21 cellular contexts compared by ENCODE assay signal in genomic region chr11:62716206-62716605, GRCh38. TPM values are rescaled to one million over a fixed set of nuclear protein-coding genes. Genes with fewer than 3 reads are reported as not detected.
DNase-seq lines count a peak whose midpoint lies in the region; TF ChIP-seq lines count a peak whose summit lies in the region.
"Had no signal": no experiment of that assay in that cellular context is flagged by ENCODE, and none has a peak within 500 bp of the region (broad histone marks: within the 10 kb centered on the region; RNA-seq: fewer than 3 reads in every experiment).

No MANE protein-coding gene starts in this region.

- no peak overlapping the region for H3K9ac ChIP-seq in subcutaneous abdominal adipose tissue (ENCODE audit: low read length in 5 of 5)

- TF ChIP-seq CTCF in tibial nerve (IDR thresholded peaks at IDR 0.05), result no peak

- no peak overlapping the region for H3K4me3 Mint-ChIP-seq in activated naive CD4-positive, alpha-beta T cell treated with anti-CD3 and anti-CD28 coated beads, Interleukin-2, amount 50 U/mL, for 24 hours
- H3K4me3 Mint-ChIP-seq in IgD-negative memory B cell, result no peak overlapping the region
- no peak overlapping the region for H3K4me3 Mint-ChIP-seq in activated naive CD8-positive, alpha-beta T cell
- H3K4me3 Mint-ChIP-seq: CD4-positive, alpha-beta T cell; effector memory CD8-positive, alpha-beta T cell; naive thymus-derived CD8-positive, alpha-beta T cell had no signal

- H3K9me3 ChIP-seq in subcutaneous abdominal adipose tissue (ENCODE audit: control insufficient read depth in 5 of 5, low read length in 5 of 5) (no peaks in the 10 kb centered on the region), tibial nerve (no peaks in the 10 kb centered on the region)
- H3K9me3 ChIP-seq: body of pancreas, esophagus muscularis mucosa, left ventricle myocardium inferior, ovary had no signal

- peak overlapping the region; percentile 0 for H3K27ac ChIP-seq in subcutaneous abdominal adipose tissue (ENCODE audit: low read depth, low read length)
- H3K27ac ChIP-seq in tibial nerve, result no peak overlapping the region
- H3K27ac ChIP-seq: left ventricle myocardium inferior, ovary had no signal

- peak overlapping the region; percentile 55 for H3K27ac Mint-ChIP-seq in activated naive CD4-positive, alpha-beta T cell treated with anti-CD3 and anti-CD28 coated beads, Interleukin-2, amount 50 U/mL, for 24 hours
- H3K27ac Mint-ChIP-seq in IgD-negative memory B cell, result peak overlapping the region in 2 of 3 donors; percentile 60 to 63
- H3K27ac Mint-ChIP-seq in activated naive CD8-positive, alpha-beta T cell, result peak overlapping the region; percentile 75

- peaks cover 31% of the 10 kb centered on the region for H3K36me3 Mint-ChIP-seq in activated naive CD4-positive, alpha-beta T cell treated with anti-CD3 and anti-CD28 coated beads, Interleukin-2, amount 50 U/mL, for 24 hours
- peaks cover 9% of the 10 kb centered on the region for H3K36me3 Mint-ChIP-seq in IgD-negative memory B cell
- peaks cover 22% of the 10 kb centered on the region for H3K36me3 Mint-ChIP-seq in activated naive CD8-positive, alpha-beta T cell

- no peaks in the 10 kb centered on the region for H3K27me3 Mint-ChIP-seq in activated naive CD4-positive, alpha-beta T cell treated with anti-CD3 and anti-CD28 coated beads, Interleukin-2, amount 50 U/mL, for 24 hours
- H3K27me3 Mint-ChIP-seq in IgD-negative memory B cell, result no peaks in the 10 kb centered on the region
- no peaks in the 10 kb centered on the region for H3K27me3 Mint-ChIP-seq in activated naive CD8-positive, alpha-beta T cell
- H3K27me3 Mint-ChIP-seq: CD4-positive, alpha-beta T cell; effector memory CD8-positive, alpha-beta T cell; naive thymus-derived CD8-positive, alpha-beta T cell had no signal

- WGBS in tibial nerve, 2 donors, result 85 to 92% methylated on average over 5 of the region's 5 CpGs

- H3K4me1 ChIP-seq in subcutaneous abdominal adipose tissue (ENCODE audit: control insufficient read depth in 5 of 5, insufficient read depth in 5 of 5, low read length in 5 of 5) (peaks cover 0 to 12% (median 5%) of the 10 kb centered on the region in 5 donors), tibial nerve (peaks cover 0 to 28% (median 0%) of the 10 kb centered on the region in 4 donors)

- H3K4me1 Mint-ChIP-seq in activated naive CD4-positive, alpha-beta T cell treated with anti-CD3 and anti-CD28 coated beads, Interleukin-2, amount 50 U/mL, for 24 hours, result peaks cover 52% of the 10 kb centered on the region
- H3K4me1 Mint-ChIP-seq in IgD-negative memory B cell, result peaks cover 18 to 21% (median 21%) of the 10 kb centered on the region in 3 donors
- H3K4me1 Mint-ChIP-seq in activated naive CD8-positive, alpha-beta T cell (ENCODE audit: low read depth), result peaks cover 51% of the 10 kb centered on the region

- H3K36me3 ChIP-seq in subcutaneous abdominal adipose tissue (ENCODE audit: control insufficient read depth in 5 of 5, insufficient read depth in 5 of 5, low read length in 5 of 5) (peaks cover 30 to 96% (median 87%) of the 10 kb centered on the region in 5 donors), tibial nerve (peaks cover 23 to 100% (median 63%) of the 10 kb centered on the region in 3 donors)
- H3K36me3 ChIP-seq: ovary had no signal

- no peak for TF ChIP-seq POLR2A in tibial nerve (IDR thresholded peaks at IDR 0.05)

- TF ChIP-seq EP300 in tibial nerve (IDR thresholded peaks at IDR 0.05), result no peak

- H3K9me3 Mint-ChIP-seq in activated naive CD4-positive, alpha-beta T cell treated with anti-CD3 and anti-CD28 coated beads, Interleukin-2, amount 50 U/mL, for 24 hours, result no peaks in the 10 kb centered on the region
- no peaks in the 10 kb centered on the region for H3K9me3 Mint-ChIP-seq in IgD-negative memory B cell
- no peaks in the 10 kb centered on the region for H3K9me3 Mint-ChIP-seq in activated naive CD8-positive, alpha-beta T cell (ENCODE audit: low read depth)
- H3K9me3 Mint-ChIP-seq: CD4-positive, alpha-beta T cell; effector memory CD8-positive, alpha-beta T cell; naive thymus-derived CD8-positive, alpha-beta T cell had no signal

- no peak overlapping the region for H3K4me3 ChIP-seq in subcutaneous abdominal adipose tissue (ENCODE audit: low read depth in 1 of 5, low read length in 5 of 5)
- H3K4me3 ChIP-seq in tibial nerve, result no peak overlapping the region
- H3K4me3 ChIP-seq: body of pancreas, esophagus muscularis mucosa, left ventricle myocardium inferior, ovary had no signal

- no peak for DNase-seq in activated naive CD4-positive, alpha-beta T cell (lab: John Stamatoyannopoulos, UW)
- DNase-seq in cortex of kidney (lab: John Stamatoyannopoulos, UW), result no peak
- DNase-seq in tibial nerve (ENCODE audit: low spot score in 2 of 2), result no peak
- DNase-seq: activated CD4-positive, alpha-beta T cell treated with anti-CD3 and anti-CD28 coated beads for 48 hours; body of pancreas; CD4-positive, alpha-beta T cell; effector memory CD8-positive, alpha-beta T cell; left ventricle myocardium inferior; MV-4-11; naive thymus-derived CD8-positive, alpha-beta T cell; NCI-H187 treated with DMSO at 0.1 percent for 48 hours; NCI-H226; right cardiac atrium had no signal

- no peaks in the 10 kb centered on the region for H3K27me3 ChIP-seq in subcutaneous abdominal adipose tissue (ENCODE audit: control insufficient read depth in 5 of 5, insufficient read depth in 4 of 5, low read length in 5 of 5)
- no peaks in the 10 kb centered on the region for H3K27me3 ChIP-seq in tibial nerve
- H3K27me3 ChIP-seq: body of pancreas, esophagus muscularis mucosa, ovary had no signal

RNA-seq across cellular contexts. Expression of gene GNG3, which starts 8.7 kb away (rescaled TPM):
- polyA plus RNA-seq in IgD-negative memory B cell, result 13.3 TPM
- total RNA-seq in tibial nerve, result 1 to 10 TPM in 1 of 4 donors, under 1 TPM in 1, not detected in 2; 0.63 to 2.6 TPM
- total RNA-seq: CD4-positive, alpha-beta T cell; left ventricle myocardium inferior; naive thymus-derived CD8-positive, alpha-beta T cell; OCI-LY7; right cardiac atrium; ureter had no signal

RNA-seq across cellular contexts. Expression of gene BSCL2, which starts 9.0 kb away (rescaled TPM):
- polyA plus RNA-seq in IgD-negative memory B cell, result 48.2 TPM
- 100 to 1,000 TPM in 2 of 4 donors, 10 to 100 TPM in 2; 58.8 to 149 (median 93.2) TPM for total RNA-seq in tibial nerve

RNA-seq across cellular contexts. Expression of gene HNRNPUL2, which starts 11.1 kb away (rescaled TPM):
- polyA plus RNA-seq in IgD-negative memory B cell, result 2.8 TPM
- 10 to 100 TPM; 24.7 to 34.8 (median 28.6) TPM for total RNA-seq in tibial nerve

RNA-seq across cellular contexts. Expression of gene TTC9C, which starts 12.1 kb away (rescaled TPM):
- 35.0 TPM for polyA plus RNA-seq in IgD-negative memory B cell
- total RNA-seq in tibial nerve, result 10 to 100 TPM; 20.1 to 37.1 (median 23.6) TPM

RNA-seq across cellular contexts. Expression of gene LRRN4CL, which starts 26.9 kb away (rescaled TPM):
- polyA plus RNA-seq in IgD-negative memory B cell, result not detected
- 10 to 100 TPM; 44.6 to 64.8 (median 48.4) TPM for total RNA-seq in tibial nerve
- total RNA-seq: CD4-positive, alpha-beta T cell had no signal
- polyA plus RNA-seq: naive thymus-derived CD8-positive, alpha-beta T cell had no signal
